ENCODE assay signal across 15 cellular contexts in the genomic region with DNA sequence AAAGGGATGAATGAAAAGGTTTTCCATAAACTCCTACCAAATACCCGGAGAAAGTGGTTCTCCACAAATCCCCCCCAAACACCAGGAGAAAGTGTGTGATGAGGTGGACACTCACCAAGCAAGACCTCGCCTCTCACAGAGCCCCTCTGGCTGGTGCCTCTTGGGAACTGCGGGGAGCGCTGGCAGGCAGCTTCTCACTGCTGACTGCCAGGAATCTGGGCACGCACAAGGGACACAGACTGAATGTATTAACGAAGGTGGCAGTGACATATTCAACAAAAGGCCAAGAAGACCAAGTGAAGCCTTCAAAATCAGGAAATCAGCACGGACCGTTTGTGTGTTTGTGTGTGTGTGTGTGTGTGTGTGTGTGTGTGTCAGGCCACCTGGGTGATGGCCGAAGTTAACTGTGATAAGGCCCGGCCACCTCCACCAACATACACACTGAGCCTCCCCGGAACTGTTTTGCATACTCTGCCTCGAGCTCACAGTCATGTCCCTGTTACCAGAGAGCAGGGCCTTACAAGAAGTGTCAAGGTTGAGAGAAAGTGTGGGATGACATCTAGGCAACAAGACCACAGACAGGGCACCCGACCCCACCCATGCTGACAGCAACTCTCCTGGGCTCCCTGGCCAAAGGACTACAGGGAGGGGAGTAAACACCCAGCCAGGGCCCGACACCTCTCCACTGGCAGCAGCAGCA. TPM values are rescaled to one million over a fixed set of nuclear protein-coding genes. Genes with fewer than 3 reads are reported as not detected.
DNase-seq lines count a peak whose midpoint lies in the region; ATAC-seq and TF ChIP-seq lines count a peak whose summit lies in the region.
"Had no signal": no experiment of that assay in that cellular context is flagged by ENCODE, and none has a peak within 500 bp of the region (broad histone marks: within the 10 kb centered on the region; RNA-seq: fewer than 3 reads in every experiment).

No MANE protein-coding gene starts in this region.

- H3K4me3 Mint-ChIP-seq in CD4-positive, CD25-positive, alpha-beta regulatory T cell, result peak overlapping the region in 1 of 4 donors; percentile 43
- H3K4me3 Mint-ChIP-seq in nephron, result no peak overlapping the region
- H3K4me3 Mint-ChIP-seq: endodermal cell had no signal

- H3K9me3 Mint-ChIP-seq in CD4-positive, CD25-positive, alpha-beta regulatory T cell, result peaks cover 0 to 3% (median 0%) of the 10 kb centered on the region in 7 donors
- H3K9me3 Mint-ChIP-seq in nephron, result no peaks in the 10 kb centered on the region
- H3K9me3 Mint-ChIP-seq: endodermal cell had no signal

- intact Hi-C loops in ascending aorta (cut with DNase I), result no loop called here

- H3K36me3 ChIP-seq in CD4-positive, CD25-positive, alpha-beta regulatory T cell (ENCODE audit: control insufficient read depth, insufficient read depth, low read length), result no peaks in the 10 kb centered on the region
- H3K36me3 ChIP-seq in H7 (replicated peaks; ENCODE audit: control insufficient read depth, insufficient read depth, low read length) (no peaks in the 10 kb centered on the region), ascending aorta (no peaks in the 10 kb centered on the region)

- H3K27ac Mint-ChIP-seq in CD4-positive, CD25-positive, alpha-beta regulatory T cell, result peak overlapping the region; percentile 76 to 95 (median 93)
- peak overlapping the region in 2 of 3 experiments; percentile 36 to 60 for H3K27ac Mint-ChIP-seq in nephron
- H3K27ac Mint-ChIP-seq: endodermal cell had no signal

- H3K27ac ChIP-seq in CD4-positive, CD25-positive, alpha-beta regulatory T cell (ENCODE audit: insufficient read depth, low read length, poor library complexity, severe bottlenecking), result no peak overlapping the region
- peak overlapping the region; percentile 54 to 69 for H3K27ac ChIP-seq in ascending aorta
- H3K27ac ChIP-seq: psoas muscle had no signal

- DNase-seq in CD4-positive, CD25-positive, alpha-beta regulatory T cell, result no peak
- DNase-seq in H7, result peak; percentile 34
- DNase-seq in ascending aorta (ENCODE audit: low spot score in 2 of 2), result no peak
- no peak for DNase-seq in epidermal melanocyte (ENCODE audit: insufficient read length, low spot score)
- no peak for DNase-seq in cerebellar cortex (ENCODE audit: low spot score)
- DNase-seq in hepatic stellate cell (ENCODE audit: low spot score), result no peak
- DNase-seq: DMS79 treated with DMSO at 0.1 percent for 48 hours; endodermal cell; foreskin fibroblast; left ventricle myocardium superior; NCI-H1105; NCI-H2171; psoas muscle; stimulated activated CD4-positive, alpha-beta T cell treated with anti-CD3 and anti-CD28 coated beads, Interleukin-15, amount 100 ng/mL, for 24 hours had no signal

- H3K4me1 ChIP-seq in CD4-positive, CD25-positive, alpha-beta regulatory T cell (ENCODE audit: control insufficient read depth, insufficient read depth, low read length, poor library complexity, severe bottlenecking), result peaks cover 44% of the 10 kb centered on the region
- H3K4me1 ChIP-seq in ascending aorta, result peaks cover 8 to 50% of the 10 kb centered on the region in 2 donors

- H3K27me3 ChIP-seq in CD4-positive, CD25-positive, alpha-beta regulatory T cell (ENCODE audit: control insufficient read depth, insufficient read depth, low read length), result no peaks in the 10 kb centered on the region
- H3K27me3 ChIP-seq in H7 (ENCODE audit: control insufficient read depth, insufficient read depth, low read length), result no peaks in the 10 kb centered on the region
- H3K27me3 ChIP-seq in ascending aorta, result no peaks in the 10 kb centered on the region

- no peak for ATAC-seq in CD4-positive, CD25-positive, alpha-beta regulatory T cell (ENCODE audit: low read depth in 2 of 2)
- ATAC-seq: left ventricle myocardium superior, psoas muscle had no signal

- TF ChIP-seq CTCF in ascending aorta (IDR thresholded peaks at IDR 0.05) (no peak), nephron (IDR thresholded peaks at IDR 0.05; ENCODE audit: unreplicated experiment in 3 of 3) (no peak)

- H3K4me1 Mint-ChIP-seq in CD4-positive, CD25-positive, alpha-beta regulatory T cell, result peaks cover 26 to 62% (median 45%) of the 10 kb centered on the region in 4 donors
- peaks cover 46% of the 10 kb centered on the region for H3K4me1 Mint-ChIP-seq in nephron

- H3K27me3 Mint-ChIP-seq in CD4-positive, CD25-positive, alpha-beta regulatory T cell, result peaks cover 4% of the 10 kb centered on the region
- H3K27me3 Mint-ChIP-seq in nephron (ENCODE audit: low read depth), result peaks cover 19% of the 10 kb centered on the region

- H3K36me3 Mint-ChIP-seq in CD4-positive, CD25-positive, alpha-beta regulatory T cell, result peaks cover 2% of the 10 kb centered on the region
- no peaks in the 10 kb centered on the region for H3K36me3 Mint-ChIP-seq in nephron (ENCODE audit: low read depth)

- no peak overlapping the region for H3K4me3 ChIP-seq in CD4-positive, CD25-positive, alpha-beta regulatory T cell (ENCODE audit: low read depth, low read length)
- H3K4me3 ChIP-seq in H7 (ENCODE audit: insufficient read depth, low read depth, low read length) (no peak overlapping the region), ascending aorta (peak overlapping the region in 1 of 2 donors; percentile 21)
- H3K4me3 ChIP-seq: psoas muscle had no signal

- H3K9me3 ChIP-seq in CD4-positive, CD25-positive, alpha-beta regulatory T cell (ENCODE audit: control insufficient read depth in 2 of 2, low read length in 2 of 2), result no peaks in the 10 kb centered on the region
- H3K9me3 ChIP-seq in ascending aorta, result no peaks in the 10 kb centered on the region
- H3K9me3 ChIP-seq: psoas muscle had no signal

RNA-seq across cellular contexts. Expression of gene ATP10A, which starts 18.0 kb away (rescaled TPM):
- total RNA-seq in CD4-positive, CD25-positive, alpha-beta regulatory T cell, result 16.1 TPM
- polyA plus RNA-seq in CD4-positive, CD25-positive, alpha-beta regulatory T cell, result 1 to 10 TPM; 2.8 to 5.6 (median 4.6) TPM
- 1.4 and 2.0 TPM in 2 replicates for total RNA-seq in H7 (2014; rRNA removed; shearing (Covaris generic))
- total RNA-seq in ascending aorta, result 26.7 TPM
